Comparison of ENCODE assay signal across 6 cellular contexts in genomic region chr10:20508921-20509320, GRCh38.
"Had no signal": no experiment of that assay in that cellular context is flagged by ENCODE, and none has a peak within 500 bp of the region (broad histone marks: within the 10 kb centered on the region; RNA-seq: fewer than 3 reads in every experiment).

No MANE protein-coding gene starts in this region.

- H3K4me3 ChIP-seq: GM23338, K562 had no signal

- ATAC-seq: GM23338, K562 had no signal

- DNase-seq: H9, HCEC 1CT, IMR-90, KG1 had no signal
